1 cellular context compared by ENCODE assay signal in genomic region chr1:147084273-147085096, GRCh38.
TF ChIP-seq lines count a peak whose summit lies in the region.

No MANE protein-coding gene starts in this region.

TF ChIP-seq in K562, 482 proteins besides CTCF, POLR2A, EP300 and RAD21 (continued from another document and continues in another):
- TF ChIP-seq ZNF253 (CRISPR knock-in tag; conservative IDR thresholded peaks at IDR 0.05) (peak; percentile 86; the same call in 1 of the 2 replicates), CBFA2T3 (IDR thresholded peaks at IDR 0.05) (peak; percentile 58), ZNF589 (CRISPR knock-in tag; IDR thresholded peaks at IDR 0.05; ENCODE audit: low read depth) (peak; percentile 66; the same call in 1 of the 2 replicates), PPARD (CRISPR knock-in tag; IDR thresholded peaks at IDR 0.05) (no peak; the same call in 1 of the 2 replicates), NONO (IDR thresholded peaks at IDR 0.05; ENCODE audit: low read depth in 2 of 2, low read length in 1 of 2) (peak; percentile 71 to 98), NR2C2 (CRISPR knock-in tag; IDR thresholded peaks at IDR 0.05) (no peak), NR2C2 (tag; IDR thresholded peaks at IDR 0.05) (peak; percentile 69; the same call in 1 of the 2 replicates), TRIM28 (IDR thresholded peaks at IDR 0.05) (no peak), NFXL1 (CRISPR knock-in tag; IDR thresholded peaks at IDR 0.05) (0 out of 2 replicates have a peak, but pooled peaks have one; percentile 71), THRAP3 (IDR thresholded peaks at IDR 0.05; ENCODE audit: borderline replicate concordance) (peak; percentile 98), ZNF282 (CRISPR knock-in tag; IDR thresholded peaks at IDR 0.05) (no peak), NR4A1 (CRISPR knock-in tag; IDR thresholded peaks at IDR 0.05) (no peak), NR4A1 (tag; IDR thresholded peaks at IDR 0.05) (no peak; the same call in 1 of the 2 replicates), HEY1 (CRISPR knock-in tag; IDR thresholded peaks at IDR 0.05; ENCODE audit: borderline replicate concordance) (peak; percentile 63; the same call in 1 of the 2 replicates), ZNF707 (CRISPR knock-in tag; conservative IDR thresholded peaks at IDR 0.05) (peak; percentile 38; the same call in 1 of the 2 replicates), E2F5 (CRISPR knock-in tag; IDR thresholded peaks at IDR 0.05) (0 out of 2 replicates have a peak, but pooled peaks have one; percentile 19), MAFK (IDR thresholded peaks at IDR 0.05; ENCODE audit: low read length) (peak; percentile 27; the same call in 1 of the 2 replicates), ZBTB7A (IDR thresholded peaks at IDR 0.05; ENCODE audit: borderline replicate concordance, control insufficient read depth, low read depth, low read length) (peak; percentile 81), SIN3B (IDR thresholded peaks at IDR 0.05; ENCODE audit: low read depth) (peak; percentile 69; the same call in 1 of the 2 replicates), PTBP1 (IDR thresholded peaks at IDR 0.05; ENCODE audit: low read depth, low read length) (peak; percentile 93; the same call in 1 of the 2 replicates), ZNF583 (CRISPR knock-in tag; IDR thresholded peaks at IDR 0.05) (no peak), ARHGAP35 (IDR thresholded peaks at IDR 0.05; ENCODE audit: partially characterized antibody) (peak; percentile 99), CREB3L1 (IDR thresholded peaks at IDR 0.05; ENCODE audit: borderline replicate concordance, low read depth) (peak; percentile 86; the same call in 1 of the 2 replicates), GABPA (tag; conservative IDR thresholded peaks at IDR 0.05; ENCODE audit: low read depth) (peak; percentile 66), ARNT (IDR thresholded peaks at IDR 0.05) (peak; percentile 96), ZSCAN32 (CRISPR knock-in tag; IDR thresholded peaks at IDR 0.05) (peak; percentile 86; the same call in 1 of the 2 replicates), POLR2H (tag; IDR thresholded peaks at IDR 0.05; ENCODE audit: low read depth) (peak; percentile 99), NCOR1 (IDR thresholded peaks at IDR 0.05) (peak; percentile 92), YY1 (IDR thresholded peaks at IDR 0.05; ENCODE audit: borderline replicate concordance in 1 of 3, control insufficient read depth in 1 of 3, extremely low read depth in 1 of 3, insufficient read depth in 3 of 3, insufficient read length in 1 of 3, insufficient replicate concordance in 2 of 3, low read depth in 1 of 3, low read length in 2 of 3) (peak; percentile 22 to 82 (median 29)), ZNF146 (CRISPR knock-in tag; IDR thresholded peaks at IDR 0.05; ENCODE audit: unreplicated experiment) (no peak), ATF1 (CRISPR knock-in tag; IDR thresholded peaks at IDR 0.05) (peak; percentile 85), ATF1 (tag; IDR thresholded peaks at IDR 0.05) (peak; percentile 99), RNF2 (IDR thresholded peaks at IDR 0.05) (peak; percentile 100), NR2F6 (CRISPR knock-in tag; IDR thresholded peaks at IDR 0.05) (peak; percentile 43; the same call in 1 of the 2 replicates), CHD4 (IDR thresholded peaks at IDR 0.05; ENCODE audit: insufficient read depth, insufficient replicate concordance, low read depth, low read length, poor library complexity, severe bottlenecking) (no peak), NFATC3 (IDR thresholded peaks at IDR 0.05) (peak; percentile 47), TRIM25 (IDR thresholded peaks at IDR 0.05; ENCODE audit: borderline replicate concordance) (no peak), SFPQ (IDR thresholded peaks at IDR 0.05; ENCODE audit: low read depth, low read length) (peak; percentile 73), MCM5 (IDR thresholded peaks at IDR 0.05; ENCODE audit: low read depth) (no peak), MTA2 (IDR thresholded peaks at IDR 0.05; ENCODE audit: low read depth) (peak; percentile 50), ZNF431 (CRISPR knock-in tag; IDR thresholded peaks at IDR 0.05) (peak; percentile 74)
- TF ChIP-seq, protein P1, sequence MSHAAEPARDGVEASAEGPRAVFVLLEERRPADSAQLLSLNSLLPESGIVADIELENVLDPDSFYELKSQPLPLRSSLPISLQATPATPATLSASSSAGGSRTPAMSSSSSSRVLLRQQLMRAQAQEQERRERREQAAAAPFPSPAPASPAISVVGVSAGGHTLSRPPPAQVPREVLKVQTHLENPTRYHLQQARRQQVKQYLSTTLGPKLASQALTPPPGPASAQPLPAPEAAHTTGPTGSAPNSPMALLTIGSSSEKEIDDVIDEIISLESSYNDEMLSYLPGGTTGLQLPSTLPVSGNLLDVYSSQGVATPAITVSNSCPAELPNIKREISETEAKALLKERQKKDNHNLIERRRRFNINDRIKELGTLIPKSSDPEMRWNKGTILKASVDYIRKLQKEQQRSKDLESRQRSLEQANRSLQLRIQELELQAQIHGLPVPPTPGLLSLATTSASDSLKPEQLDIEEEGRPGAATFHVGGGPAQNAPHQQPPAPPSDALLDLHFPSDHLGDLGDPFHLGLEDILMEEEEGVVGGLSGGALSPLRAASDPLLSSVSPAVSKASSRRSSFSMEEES (CRISPR knock-in tag; IDR thresholded peaks at IDR 0.05): peak; percentile 9; the same call in 1 of the 2 replicates
- TF ChIP-seq, protein P2, sequence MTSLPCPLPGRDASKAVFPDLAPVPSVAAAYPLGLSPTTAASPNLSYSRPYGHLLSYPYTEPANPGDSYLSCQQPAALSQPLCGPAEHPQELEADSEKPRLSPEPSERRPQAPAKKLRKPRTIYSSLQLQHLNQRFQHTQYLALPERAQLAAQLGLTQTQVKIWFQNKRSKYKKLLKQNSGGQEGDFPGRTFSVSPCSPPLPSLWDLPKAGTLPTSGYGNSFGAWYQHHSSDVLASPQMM (CRISPR knock-in tag; IDR thresholded peaks at IDR 0.05): peak; percentile 90
- TF ChIP-seq, protein P3, sequence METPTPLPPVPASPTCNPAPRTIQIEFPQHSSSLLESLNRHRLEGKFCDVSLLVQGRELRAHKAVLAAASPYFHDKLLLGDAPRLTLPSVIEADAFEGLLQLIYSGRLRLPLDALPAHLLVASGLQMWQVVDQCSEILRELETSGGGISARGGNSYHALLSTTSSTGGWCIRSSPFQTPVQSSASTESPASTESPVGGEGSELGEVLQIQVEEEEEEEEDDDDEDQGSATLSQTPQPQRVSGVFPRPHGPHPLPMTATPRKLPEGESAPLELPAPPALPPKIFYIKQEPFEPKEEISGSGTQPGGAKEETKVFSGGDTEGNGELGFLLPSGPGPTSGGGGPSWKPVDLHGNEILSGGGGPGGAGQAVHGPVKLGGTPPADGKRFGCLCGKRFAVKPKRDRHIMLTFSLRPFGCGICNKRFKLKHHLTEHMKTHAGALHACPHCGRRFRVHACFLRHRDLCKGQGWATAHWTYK (CRISPR knock-in tag; IDR thresholded peaks at IDR 0.05): peak; percentile 92
- TF ChIP-seq, protein P4, sequence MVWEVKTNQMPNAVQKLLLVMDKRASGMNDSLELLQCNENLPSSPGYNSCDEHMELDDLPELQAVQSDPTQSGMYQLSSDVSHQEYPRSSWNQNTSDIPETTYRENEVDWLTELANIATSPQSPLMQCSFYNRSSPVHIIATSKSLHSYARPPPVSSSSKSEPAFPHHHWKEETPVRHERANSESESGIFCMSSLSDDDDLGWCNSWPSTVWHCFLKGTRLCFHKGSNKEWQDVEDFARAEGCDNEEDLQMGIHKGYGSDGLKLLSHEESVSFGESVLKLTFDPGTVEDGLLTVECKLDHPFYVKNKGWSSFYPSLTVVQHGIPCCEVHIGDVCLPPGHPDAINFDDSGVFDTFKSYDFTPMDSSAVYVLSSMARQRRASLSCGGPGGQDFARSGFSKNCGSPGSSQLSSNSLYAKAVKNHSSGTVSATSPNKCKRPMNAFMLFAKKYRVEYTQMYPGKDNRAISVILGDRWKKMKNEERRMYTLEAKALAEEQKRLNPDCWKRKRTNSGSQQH (CRISPR knock-in tag; IDR thresholded peaks at IDR 0.05): peak; percentile 99
- TF ChIP-seq, protein P5, sequence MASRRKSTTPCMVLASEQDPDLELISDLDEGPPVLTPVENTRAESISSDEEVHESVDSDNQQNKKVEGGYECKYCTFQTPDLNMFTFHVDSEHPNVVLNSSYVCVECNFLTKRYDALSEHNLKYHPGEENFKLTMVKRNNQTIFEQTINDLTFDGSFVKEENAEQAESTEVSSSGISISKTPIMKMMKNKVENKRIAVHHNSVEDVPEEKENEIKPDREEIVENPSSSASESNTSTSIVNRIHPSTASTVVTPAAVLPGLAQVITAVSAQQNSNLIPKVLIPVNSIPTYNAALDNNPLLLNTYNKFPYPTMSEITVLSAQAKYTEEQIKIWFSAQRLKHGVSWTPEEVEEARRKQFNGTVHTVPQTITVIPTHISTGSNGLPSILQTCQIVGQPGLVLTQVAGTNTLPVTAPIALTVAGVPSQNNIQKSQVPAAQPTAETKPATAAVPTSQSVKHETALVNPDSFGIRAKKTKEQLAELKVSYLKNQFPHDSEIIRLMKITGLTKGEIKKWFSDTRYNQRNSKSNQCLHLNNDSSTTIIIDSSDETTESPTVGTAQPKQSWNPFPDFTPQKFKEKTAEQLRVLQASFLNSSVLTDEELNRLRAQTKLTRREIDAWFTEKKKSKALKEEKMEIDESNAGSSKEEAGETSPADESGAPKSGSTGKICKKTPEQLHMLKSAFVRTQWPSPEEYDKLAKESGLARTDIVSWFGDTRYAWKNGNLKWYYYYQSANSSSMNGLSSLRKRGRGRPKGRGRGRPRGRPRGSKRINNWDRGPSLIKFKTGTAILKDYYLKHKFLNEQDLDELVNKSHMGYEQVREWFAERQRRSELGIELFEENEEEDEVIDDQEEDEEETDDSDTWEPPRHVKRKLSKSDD (conservative IDR thresholded peaks at IDR 0.05; ENCODE audit: low read length): peak; percentile 87
- TF ChIP-seq, protein P6, sequence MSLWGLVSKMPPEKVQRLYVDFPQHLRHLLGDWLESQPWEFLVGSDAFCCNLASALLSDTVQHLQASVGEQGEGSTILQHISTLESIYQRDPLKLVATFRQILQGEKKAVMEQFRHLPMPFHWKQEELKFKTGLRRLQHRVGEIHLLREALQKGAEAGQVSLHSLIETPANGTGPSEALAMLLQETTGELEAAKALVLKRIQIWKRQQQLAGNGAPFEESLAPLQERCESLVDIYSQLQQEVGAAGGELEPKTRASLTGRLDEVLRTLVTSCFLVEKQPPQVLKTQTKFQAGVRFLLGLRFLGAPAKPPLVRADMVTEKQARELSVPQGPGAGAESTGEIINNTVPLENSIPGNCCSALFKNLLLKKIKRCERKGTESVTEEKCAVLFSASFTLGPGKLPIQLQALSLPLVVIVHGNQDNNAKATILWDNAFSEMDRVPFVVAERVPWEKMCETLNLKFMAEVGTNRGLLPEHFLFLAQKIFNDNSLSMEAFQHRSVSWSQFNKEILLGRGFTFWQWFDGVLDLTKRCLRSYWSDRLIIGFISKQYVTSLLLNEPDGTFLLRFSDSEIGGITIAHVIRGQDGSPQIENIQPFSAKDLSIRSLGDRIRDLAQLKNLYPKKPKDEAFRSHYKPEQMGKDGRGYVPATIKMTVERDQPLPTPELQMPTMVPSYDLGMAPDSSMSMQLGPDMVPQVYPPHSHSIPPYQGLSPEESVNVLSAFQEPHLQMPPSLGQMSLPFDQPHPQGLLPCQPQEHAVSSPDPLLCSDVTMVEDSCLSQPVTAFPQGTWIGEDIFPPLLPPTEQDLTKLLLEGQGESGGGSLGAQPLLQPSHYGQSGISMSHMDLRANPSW (CRISPR knock-in tag; IDR thresholded peaks at IDR 0.05): peak; percentile 41; the same call in 1 of the 2 replicates
